1 cellular context compared by ENCODE assay signal in genomic region chr2:24208490-24208889, GRCh38.
TF ChIP-seq lines count a peak whose summit lies in the region.

No MANE protein-coding gene starts in this region.

TF ChIP-seq in H1, 55 proteins besides CTCF, POLR2A, EP300 and RAD21:
- TF ChIP-seq CTBP2 (IDR thresholded peaks at IDR 0.05; ENCODE audit: borderline replicate concordance, insufficient read depth, insufficient read length, low read length) (no peak), GABPA (IDR thresholded peaks at IDR 0.05; ENCODE audit: borderline replicate concordance, insufficient read depth, low read length) (no peak), KDM1A (IDR thresholded peaks at IDR 0.05; ENCODE audit: borderline replicate concordance, low read length) (no peak), GTF2F1 (IDR thresholded peaks at IDR 0.05; ENCODE audit: borderline replicate concordance, low read depth, low read length) (no peak), JUND (IDR thresholded peaks at IDR 0.05; ENCODE audit: low read length) (no peak)
